Comparison of ENCODE assay signal across 8 cellular contexts in the genomic region with DNA sequence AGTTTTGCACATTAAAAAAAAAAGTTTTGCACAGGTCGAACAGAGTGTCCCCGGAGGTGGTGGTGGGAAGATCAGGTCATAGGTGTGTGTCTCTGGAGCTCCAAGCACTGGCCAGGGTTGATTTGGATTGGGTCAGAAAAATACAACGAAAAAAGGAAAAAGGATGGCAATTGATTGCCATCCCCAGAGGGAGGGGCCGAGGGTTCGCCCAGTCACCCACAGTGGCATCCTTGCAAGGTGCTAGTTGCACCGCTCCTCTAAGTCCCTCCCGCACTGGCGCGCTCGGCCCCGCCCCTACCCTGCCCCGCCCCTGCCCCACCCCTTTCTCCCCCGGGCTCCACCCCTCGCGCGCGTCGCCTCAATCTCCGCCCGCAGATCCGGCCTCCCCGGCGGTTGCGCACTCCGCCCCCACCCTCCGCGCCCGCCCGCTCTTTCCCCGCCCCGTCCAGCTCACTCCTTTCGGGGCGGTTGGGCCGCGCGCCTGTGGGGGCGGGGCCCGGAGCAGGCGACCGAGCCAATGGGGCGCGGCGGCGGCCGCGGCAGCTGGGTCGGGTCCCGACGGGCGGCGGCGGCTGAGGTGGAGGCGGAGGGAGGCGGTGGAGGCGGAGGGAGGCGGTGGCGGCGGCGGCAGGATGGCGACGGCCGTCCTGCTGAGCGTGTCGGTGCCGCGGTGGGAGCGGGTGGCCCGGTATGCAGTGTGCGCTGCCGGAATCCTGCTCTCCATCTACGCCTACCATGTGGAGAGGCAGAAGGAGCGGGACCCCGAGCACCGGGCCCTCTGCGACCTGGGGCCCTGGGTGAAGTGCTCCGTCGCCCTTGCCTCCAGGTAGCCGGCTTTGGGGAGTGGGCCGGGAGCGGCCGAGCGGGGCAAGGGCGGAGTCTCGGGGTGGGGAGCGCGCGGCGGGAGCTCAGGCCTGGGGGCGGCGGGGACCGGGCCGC. TPM values are rescaled to one million over a fixed set of nuclear protein-coding genes. Genes with fewer than 3 reads are reported as not detected.
DNase-seq lines count a peak whose midpoint lies in the region; ATAC-seq and TF ChIP-seq lines count a peak whose summit lies in the region.

No MANE protein-coding gene starts in this region.

- peak; percentile 84 for ATAC-seq in HG03432 (IDR thresholded peaks at IDR 0.05; ENCODE audit: unreplicated experiment)

- H3K27me3 ChIP-seq in BJ (ENCODE audit: control insufficient read depth, insufficient read depth, low read length) = no peaks in the 10 kb centered on the region

- DNase-seq in BJ (ENCODE audit: low read depth) (peak; percentile 31), GM19238 (ENCODE audit: insufficient read length, low spot score) (peak; percentile 79), NCI-H460 (ENCODE audit: extremely low read depth, low read depth) (peak; percentile 93), choroid plexus epithelial cell (ENCODE audit: low read depth) (peak; percentile 96), left kidney (ENCODE audit: low read depth, low spot score) (peak; percentile 98)
- DNase-seq in activated CD4-positive, alpha-beta T cell treated with anti-CD3 and anti-CD28 coated beads for 24 hours (ENCODE audit: low read depth in 2 of 2) = peak; percentile 77 to 91
- peak; percentile 89 to 91 for DNase-seq in stimulated activated CD4-positive, alpha-beta T cell treated with anti-CD3 and anti-CD28 coated beads, Interleukin-2, amount 100 ng/mL, for 24 hours

- CTCF ChIA-PET in BJ (lab: Yijun Ruan, JAX) = no interaction called here

- POLR2A ChIA-PET in BJ (lab: Charles Lee) = no interaction called here

- no peaks in the 10 kb centered on the region for H3K36me3 ChIP-seq in BJ (ENCODE audit: control insufficient read depth, insufficient read depth, low read length)

- H3K4me3 ChIP-seq in BJ (ENCODE audit: low read depth, low read length) (peak overlapping the region; percentile 78), choroid plexus epithelial cell (ENCODE audit: low read depth, low read length) (peak overlapping the region; percentile 76)

- TF ChIP-seq CTCF in BJ (IDR thresholded peaks at IDR 0.05; ENCODE audit: insufficient read depth, low read depth, low read length) (no peak), choroid plexus epithelial cell (conservative IDR thresholded peaks at IDR 0.05; ENCODE audit: low read depth, low read length) (peak; percentile 8)

RNA-seq across cellular contexts. Expression of a gene that starts 31.5 kb away (rescaled TPM):
- 10.0 and 14.7 TPM in 2 replicates for polyA plus RNA-seq in BJ (2011; rRNA removed)
- 12.1 and 12.6 TPM in 2 replicates for polyA minus RNA-seq in BJ (2011; rRNA and poly(A)+ RNA removed)
- total RNA-seq in NCI-H460 (2014; rRNA removed; shearing (Covaris generic)) = 3.0 and 6.0 TPM in 2 replicates
- polyA plus RNA-seq in NCI-H460 (2014; cell fraction: nucleus; rRNA removed) = 9.5 and 34.6 TPM in 2 replicates

RNA-seq across cellular contexts. Expression of a gene that starts 47.2 kb away (rescaled TPM):
- 1.9 and 4.1 TPM in 2 replicates for polyA plus RNA-seq in BJ (2011; rRNA removed)
- polyA minus RNA-seq in BJ (2011; rRNA and poly(A)+ RNA removed) = 1.3 and 1.8 TPM in 2 replicates
- total RNA-seq in NCI-H460 (2014; rRNA removed; shearing (Covaris generic)) = 1.8 and 1.9 TPM in 2 replicates
- polyA plus RNA-seq in NCI-H460 (2014; cell fraction: nucleus; rRNA removed) = 3.1 and 4.4 TPM in 2 replicates

Comparison
In these comparisons a context has a peak if more than half of its experiments do, and no peak if none do; other contexts are left out.
1. Peak in every context shown above with its lines: DNase-seq, ATAC-seq and H3K4me3 ChIP-seq.
2. DNase-seq: peak in every context shown above with its lines; median percentile 98 in left kidney; 96 in choroid plexus epithelial cell; 93 in NCI-H460; 90 in stimulated activated CD4-positive, alpha-beta T cell treated with anti-CD3 and anti-CD28 coated beads, Interleukin-2, amount 100 ng/mL, for 24 hours; 84 in activated CD4-positive, alpha-beta T cell treated with anti-CD3 and anti-CD28 coated beads for 24 hours; 79 in GM19238; 31 in BJ.